ENCODE assay signal across 8 cellular contexts in genomic region chr6:46419576-46420002, GRCh38.
A peak's percentile ranks its signal among the peaks of the same experiment; 100 is the strongest.
DNase-seq lines count a peak whose midpoint lies in the region; ATAC-seq and TF ChIP-seq lines count a peak whose summit lies in the region.

No MANE protein-coding gene starts in this region.

- peak; percentile 49 to 91 (median 83) for TF ChIP-seq CTCF in body of pancreas (IDR thresholded peaks at IDR 0.05)

- H3K4me3 ChIP-seq in body of pancreas = no peak overlapping the region

- H3K36me3 ChIP-seq in body of pancreas (replicated peaks in 1 of 2; ENCODE audit: insufficient read depth in 1 of 2, low read depth in 2 of 2) = no peaks in the 10 kb centered on the region

- ATAC-seq in HG03354 (IDR thresholded peaks at IDR 0.05; ENCODE audit: poor library complexity, severe bottlenecking, unreplicated experiment) (peak; percentile 50), body of pancreas (peak; percentile 68), GM19324 (IDR thresholded peaks at IDR 0.05; ENCODE audit: low FRiP score, unreplicated experiment) (no peak), GM19023 (IDR thresholded peaks at IDR 0.05; ENCODE audit: unreplicated experiment) (no peak)

- no peaks in the 10 kb centered on the region for H3K4me1 ChIP-seq in body of pancreas

- intact Hi-C loops in body of pancreas (cut with DNase I) = loop anchor here (5.0 to 10.0 kb wide), 2 partner anchors 195 to 198 kb away; no protein-coding TSS in a partner anchor

- H3K27me3 ChIP-seq in body of pancreas = no peaks in the 10 kb centered on the region

- 2 to 3% methylated on average over 2 of the region's 2 CpGs for WGBS in body of pancreas, 2 donors

- no peaks in the 10 kb centered on the region for H3K9me3 ChIP-seq in body of pancreas

- no peak for TF ChIP-seq POLR2A in body of pancreas (IDR thresholded peaks at IDR 0.05)

- H3K27ac ChIP-seq in body of pancreas = no peak overlapping the region

- DNase-seq in DMS53 treated with DMSO at 0.1 percent for 48 hours (lab: John Stamatoyannopoulos, UW; ENCODE audit: unreplicated experiment) (peak; percentile 46), NCI-H82 treated with DMSO at 0.1 percent for 48 hours (lab: John Stamatoyannopoulos, UW; ENCODE audit: unreplicated experiment) (peak; percentile 13), body of pancreas (peak; percentile 65 to 78 (median 76)), inferior parietal cortex (ENCODE audit: extremely low spot score) (peak; percentile 95), stromal cell of bone marrow (ENCODE audit: low read depth) (peak; percentile 62)

Comparison
In these comparisons a context has a peak if more than half of its experiments do, and no peak if none do; other contexts are left out.
1. DNase-seq: peak in every context shown above with its lines; median percentile 95 in inferior parietal cortex; 76 in body of pancreas; 62 in stromal cell of bone marrow; 46 in DMS53 treated with DMSO at 0.1 percent for 48 hours; 13 in NCI-H82 treated with DMSO at 0.1 percent for 48 hours.
2. ATAC-seq: peak in HG03354 (single experiment) and body of pancreas (single experiment); none in GM19324 (single experiment) and GM19023 (single experiment).